In the genomic region with DNA sequence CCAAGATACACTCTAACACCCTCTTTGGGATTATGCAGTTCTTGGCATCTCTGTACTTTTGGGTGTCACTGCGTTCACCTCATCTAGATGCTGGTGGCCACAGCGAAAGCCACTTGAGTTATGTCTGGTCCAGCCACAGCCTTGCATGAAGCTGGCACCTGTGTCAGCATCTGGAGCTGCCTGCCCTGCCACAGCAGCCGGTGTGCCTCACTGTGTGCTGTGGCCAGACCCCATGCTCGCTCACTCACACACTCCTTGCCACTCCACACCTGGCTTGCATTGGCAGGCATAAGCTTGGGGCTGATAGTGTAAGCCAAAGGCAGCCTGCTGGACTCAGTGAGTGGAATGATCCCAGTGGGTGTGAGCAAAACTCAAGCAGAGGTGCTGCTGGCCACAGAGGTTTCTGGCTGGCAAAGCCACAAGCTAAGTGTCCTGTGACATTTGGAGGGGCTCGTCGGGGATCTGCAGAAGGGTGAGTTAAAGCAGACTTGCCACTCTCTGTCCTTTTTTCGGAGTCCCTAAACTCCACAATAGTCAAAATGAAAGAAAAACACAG, we compare ENCODE assay signal across 25 cellular contexts.
"Had no signal": no experiment of that assay in that cellular context is flagged by ENCODE, and none has a peak within 500 bp of the region (broad histone marks: within the 10 kb centered on the region; RNA-seq: fewer than 3 reads in every experiment).

No MANE protein-coding gene starts in this region.

- H3K9me3 ChIP-seq: MG63, SJCRH30 had no signal

- H3K27me3 ChIP-seq: MG63, SJCRH30 had no signal

- H3K4me1 ChIP-seq: SJCRH30 had no signal

- ATAC-seq: HepG2, Panc1, PC-3, SK-N-SH treated with all-trans-retinoic acid at 6 μM for 48 hours had no signal

- H3K36me3 ChIP-seq: MG63, SJCRH30 had no signal

- H3K4me3 ChIP-seq: MG63, SJCRH30 had no signal

- DNase-seq: IMR-90; Karpas-422; KG1; MG63; NCI-H1092; NCI-H1105 treated with DMSO at 0.1 percent for 48 hours; NCI-H1417 treated with DMSO at 0.1 percent for 48 hours; NCI-H146; NCI-H1694 treated with DMSO at 0.1 percent for 48 hours; NCI-H1930; NCI-H2081; NCI-H2171; NCI-H345; NCI-H446 treated with DMSO at 0.1 percent for 48 hours; NCI-H510A treated with DMSO at 0.1 percent for 48 hours; NCI-H526; NCI-H82; NK-92 treated with Interleukin-12 subunit alpha and Interleukin-12 subunit beta, amount 100 ng/mL, for 24 hours; PC-3; SHP77 treated with DMSO at 0.1 percent for 48 hours had no signal

- H3K27ac ChIP-seq: RWPE1, SJCRH30 had no signal
